21 cellular contexts compared by ENCODE assay signal in the genomic region with DNA sequence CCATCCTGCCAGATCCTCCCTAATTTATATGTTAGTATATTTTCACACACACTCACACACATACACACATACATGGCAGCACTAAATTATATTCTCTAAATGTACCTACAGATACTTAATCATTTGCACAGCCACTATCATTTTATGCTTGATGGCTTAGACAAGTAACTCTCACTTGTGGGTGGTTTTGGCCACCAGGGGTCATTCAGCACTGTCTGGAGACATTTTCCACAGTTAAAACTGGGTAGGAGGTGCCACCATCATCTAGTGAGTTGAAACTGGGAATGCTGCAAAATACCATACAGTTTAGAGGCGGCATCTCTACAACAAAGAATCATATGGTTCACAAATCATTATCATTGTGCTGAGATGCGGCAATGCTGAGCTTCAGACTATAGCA.
"Had no signal": no experiment of that assay in that cellular context is flagged by ENCODE, and none has a peak within 500 bp of the region (broad histone marks: within the 10 kb centered on the region; RNA-seq: fewer than 3 reads in every experiment).

No MANE protein-coding gene starts in this region.

- H3K36me3 ChIP-seq: left lung, pancreas, thyroid gland had no signal

- H3K27me3 ChIP-seq: hepatocyte, left lung, pancreas, thyroid gland had no signal

- H3K27ac Mint-ChIP-seq: activated naive CD8-positive, alpha-beta T cell treated with anti-CD3 and anti-CD28 coated beads for 36 hours; dendritic cell treated with granulocyte-macrophage colony-stimulating factor and Interleukin-4, amounts not matched to agents 40 ng/mL and 50 ng/mL, for 4 days; effector memory CD8-positive, alpha-beta T cell; naive thymus-derived CD4-positive, alpha-beta T cell; stimulated activated memory B cell treated with anti-CD40 and anti-IgM and Interleukin-4, amounts not matched to agents 10 μg/mL and 1 μg/mL and 100 μg/mL, for 72 hours; T-helper 2 cell treated with Interferon-gamma antibody and Interleukin-4, amounts not matched to agents 5 μg/mL and 100 μg/mL, for 36 hours had no signal

- DNase-seq: activated CD4-positive, alpha-beta T cell treated with anti-CD3 and anti-CD28 coated beads, Interleukin-2, amount 50 U/mL, for 1 hour; activated CD8-positive, alpha-beta memory T cell treated with anti-CD3 and anti-CD28 coated beads for 24 hours; activated gamma-delta T cell treated with Interleukin-2 at 50 U/mL for 16 hours; activated naive CD8-positive, alpha-beta T cell treated with anti-CD3 and anti-CD28 coated beads for 36 hours; cerebellar nuclear complex; effector memory CD8-positive, alpha-beta T cell; left lung; mammary epithelial cell; naive thymus-derived CD4-positive, alpha-beta T cell; pancreas; retina; stimulated activated CD4-positive, alpha-beta T cell treated with anti-CD3 and anti-CD28 coated beads, Interleukin-2, amount 100 ng/mL, for 48 hours; thyroid gland had no signal

- H3K4me3 ChIP-seq: hepatocyte, left lung, pancreas, thyroid gland had no signal

- H3K27me3 Mint-ChIP-seq: activated naive CD8-positive, alpha-beta T cell treated with anti-CD3 and anti-CD28 coated beads for 36 hours; dendritic cell treated with granulocyte-macrophage colony-stimulating factor and Interleukin-4, amounts not matched to agents 40 ng/mL and 50 ng/mL, for 4 days; effector memory CD8-positive, alpha-beta T cell; naive thymus-derived CD4-positive, alpha-beta T cell; stimulated activated memory B cell treated with anti-CD40 and anti-IgM and Interleukin-4, amounts not matched to agents 10 μg/mL and 1 μg/mL and 100 μg/mL, for 72 hours had no signal

- FAIRE-seq: keratinocyte, pancreas, urothelium cell line had no signal

- H3K9me3 ChIP-seq: left lung, pancreas, thyroid gland had no signal

- H3K4me3 Mint-ChIP-seq: activated naive CD8-positive, alpha-beta T cell treated with anti-CD3 and anti-CD28 coated beads for 36 hours; dendritic cell treated with granulocyte-macrophage colony-stimulating factor and Interleukin-4, amounts not matched to agents 40 ng/mL and 50 ng/mL, for 4 days; effector memory CD8-positive, alpha-beta T cell; naive thymus-derived CD4-positive, alpha-beta T cell; stimulated activated memory B cell treated with anti-CD40 and anti-IgM and Interleukin-4, amounts not matched to agents 10 μg/mL and 1 μg/mL and 100 μg/mL, for 72 hours; T-helper 2 cell treated with Interferon-gamma antibody and Interleukin-4, amounts not matched to agents 5 μg/mL and 100 μg/mL, for 36 hours had no signal

- H3K27ac ChIP-seq: epithelial cell of prostate, hepatocyte, left lung, pancreas, thyroid gland had no signal

- H3K4me1 ChIP-seq: left lung, pancreas, thyroid gland had no signal

- H3K9me3 Mint-ChIP-seq: effector memory CD8-positive, alpha-beta T cell; stimulated activated memory B cell treated with anti-CD40 and anti-IgM and Interleukin-4, amounts not matched to agents 10 μg/mL and 1 μg/mL and 100 μg/mL, for 72 hours; T-helper 2 cell treated with Interferon-gamma antibody and Interleukin-4, amounts not matched to agents 5 μg/mL and 100 μg/mL, for 36 hours had no signal

- H3K36me3 Mint-ChIP-seq: activated naive CD8-positive, alpha-beta T cell treated with anti-CD3 and anti-CD28 coated beads for 36 hours; stimulated activated memory B cell treated with anti-CD40 and anti-IgM and Interleukin-4, amounts not matched to agents 10 μg/mL and 1 μg/mL and 100 μg/mL, for 72 hours had no signal

- ATAC-seq: activated CD4-positive, CD25-positive, alpha-beta regulatory T cell treated with anti-CD3 and anti-CD28 coated beads, Interleukin-2, amount 50 U/mL, for 24 hours; effector memory CD8-positive, alpha-beta T cell; left lung; naive thymus-derived CD4-positive, alpha-beta T cell; pancreas; stimulated activated memory B cell treated with anti-CD40 and anti-IgM and Interleukin-4, amounts not matched to agents 10 μg/mL and 1 μg/mL and 100 μg/mL, for 72 hours had no signal

- H3K4me1 Mint-ChIP-seq: activated naive CD8-positive, alpha-beta T cell treated with anti-CD3 and anti-CD28 coated beads for 36 hours; naive thymus-derived CD4-positive, alpha-beta T cell; stimulated activated memory B cell treated with anti-CD40 and anti-IgM and Interleukin-4, amounts not matched to agents 10 μg/mL and 1 μg/mL and 100 μg/mL, for 72 hours had no signal
